In genomic region chr18:8142932-8143331, GRCh38 we compare ENCODE assay signal across 1 cellular context.
TF ChIP-seq lines count a peak whose summit lies in the region.

No MANE protein-coding gene starts in this region.

TF ChIP-seq in SK-N-SH, 30 proteins besides CTCF, POLR2A, EP300 and RAD21 (continued from another document):
- no peak for TF ChIP-seq PBX3 (IDR thresholded peaks at IDR 0.05)
- peak; percentile 54 for TF ChIP-seq GATA2 (CRISPR knock-in tag; IDR thresholded peaks at IDR 0.05)
- no peak for TF ChIP-seq GABPA (IDR thresholded peaks at IDR 0.05; ENCODE audit: low read depth)
